In genomic region chr22:45994516-45995404, GRCh38 we compare ENCODE assay signal across 7 cellular contexts. TPM values are rescaled to one million over a fixed set of nuclear protein-coding genes. Genes with fewer than 3 reads are reported as not detected.
DNase-seq lines count a peak whose midpoint lies in the region; TF ChIP-seq lines count a peak whose summit lies in the region.

No MANE protein-coding gene starts in this region.

- no peaks in the 10 kb centered on the region for H3K9me3 Mint-ChIP-seq in activated CD4-positive, alpha-beta T cell treated with anti-CD3 and anti-CD28 coated beads, Interleukin-2, amount 10 ng/mL, durations not matched to agents 24 days and 14 days

- peaks cover 5% of the 10 kb centered on the region for H3K27me3 Mint-ChIP-seq in activated CD4-positive, alpha-beta T cell treated with anti-CD3 and anti-CD28 coated beads, Interleukin-2, amount 10 ng/mL, durations not matched to agents 24 days and 14 days

- intact Hi-C loops in activated CD4-positive, alpha-beta T cell treated with anti-CD3 and anti-CD28 coated beads, Interleukin-2, amount 10 ng/mL, durations not matched to agents 24 days and 14 days (cut with micrococcal nuclease): loop anchor here (1.0 kb wide), 1 partner anchor 122 kb away; no protein-coding TSS in a partner anchor

- no peaks in the 10 kb centered on the region for H3K4me1 Mint-ChIP-seq in activated CD4-positive, alpha-beta T cell treated with anti-CD3 and anti-CD28 coated beads, Interleukin-2, amount 10 ng/mL, durations not matched to agents 24 days and 14 days

- DNase-seq in NCI-H146 treated with DMSO at 0.1 percent for 48 hours (lab: John Stamatoyannopoulos, UW; ENCODE audit: unreplicated experiment) (peak; percentile 1), coronary artery (ENCODE audit: low spot score) (no peak), medulla oblongata (ENCODE audit: extremely low spot score) (peak; percentile 89), DMS79 treated with DMSO at 0.1 percent for 48 hours (lab: John Stamatoyannopoulos, UW) (no peak)
- DNase-seq in activated CD4-positive, alpha-beta T cell treated with anti-CD3 and anti-CD28 coated beads, Interleukin-2, amount 10 ng/mL, durations not matched to agents 24 days and 14 days: peak; percentile 94
- DNase-seq in stimulated activated CD8-positive, alpha-beta memory T cell treated with anti-CD3 and anti-CD28 coated beads, Interleukin-15, amount 100 ng/mL, for 24 hours (ENCODE audit: low read depth): peak; percentile 84

- H3K36me3 Mint-ChIP-seq in activated CD4-positive, alpha-beta T cell treated with anti-CD3 and anti-CD28 coated beads, Interleukin-2, amount 10 ng/mL, durations not matched to agents 24 days and 14 days (ENCODE audit: low read depth): no peaks in the 10 kb centered on the region

- TF ChIP-seq CTCF in GM12874 (IDR thresholded peaks at IDR 0.05; ENCODE audit: insufficient read depth, low read depth, low read length) (peak; percentile 93), coronary artery (IDR thresholded peaks at IDR 0.05) (peak; percentile 96)

- H3K27ac Mint-ChIP-seq in activated CD4-positive, alpha-beta T cell treated with anti-CD3 and anti-CD28 coated beads, Interleukin-2, amount 10 ng/mL, durations not matched to agents 24 days and 14 days: peak overlapping the region; percentile 36

- no peak overlapping the region for H3K4me3 Mint-ChIP-seq in activated CD4-positive, alpha-beta T cell treated with anti-CD3 and anti-CD28 coated beads, Interleukin-2, amount 10 ng/mL, durations not matched to agents 24 days and 14 days

- no peak overlapping the region for H3K4me3 ChIP-seq in coronary artery

- no peak overlapping the region for H3K27ac ChIP-seq in coronary artery

RNA-seq across cellular contexts. Expression of gene WNT7B, which starts 17.8 kb away (rescaled TPM):
- not detected in 2 replicates for total RNA-seq in activated CD4-positive, alpha-beta T cell treated with anti-CD3 and anti-CD28 coated beads, Interleukin-2, amount 10 ng/mL, durations not matched to agents 24 days and 14 days

Comparison
In these comparisons a context has a peak if more than half of its experiments do, and no peak if none do; other contexts are left out.
1. DNase-seq: peak in NCI-H146 treated with DMSO at 0.1 percent for 48 hours (single experiment), activated CD4-positive, alpha-beta T cell treated with anti-CD3 and anti-CD28 coated beads, Interleukin-2, amount 10 ng/mL, durations not matched to agents 24 days and 14 days (single experiment), medulla oblongata (single experiment) and stimulated activated CD8-positive, alpha-beta memory T cell treated with anti-CD3 and anti-CD28 coated beads, Interleukin-15, amount 100 ng/mL, for 24 hours (single experiment); none in coronary artery (single experiment) and DMS79 treated with DMSO at 0.1 percent for 48 hours (single experiment).